Comparison of ENCODE assay signal across 15 cellular contexts in the genomic region with DNA sequence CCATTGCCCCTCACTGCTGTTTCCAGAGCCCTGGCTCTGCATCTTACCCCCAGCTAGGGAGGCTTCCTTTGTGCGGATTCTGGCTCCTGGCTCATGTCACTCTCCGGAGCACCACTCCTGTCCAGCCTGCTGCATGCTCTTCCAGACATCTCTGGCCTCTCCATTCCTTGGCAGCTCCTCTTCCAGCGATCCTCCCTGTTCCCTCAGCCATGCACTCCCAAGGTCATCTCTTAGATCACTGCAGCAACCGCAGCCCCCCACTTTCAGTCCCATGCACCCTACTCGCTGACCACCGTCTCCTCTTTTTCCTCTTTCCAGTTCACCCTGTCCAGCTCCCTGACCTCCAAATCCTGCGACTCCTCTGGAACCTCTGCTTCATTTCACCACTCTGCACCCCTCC. TPM values are rescaled to one million over a fixed set of nuclear protein-coding genes. Genes with fewer than 3 reads are reported as not detected.
A peak's percentile ranks its signal among the peaks of the same experiment; 100 is the strongest.
DNase-seq lines count a peak whose midpoint lies in the region; TF ChIP-seq lines count a peak whose summit lies in the region.
"Had no signal": no experiment of that assay in that cellular context is flagged by ENCODE, and none has a peak within 500 bp of the region (broad histone marks: within the 10 kb centered on the region; RNA-seq: fewer than 3 reads in every experiment).

No MANE protein-coding gene starts in this region.

- H3K4me1 Mint-ChIP-seq in brain (peaks cover 50% of the 10 kb centered on the region), endothelial cell (ENCODE audit: unreplicated experiment) (peaks cover 19% of the 10 kb centered on the region)

- no CpG with 5 or more reads among the region's 7 CpGs for WGBS in neuronal stem cell (ENCODE audit: extremely low coverage in 2 of 2, insufficient read length in 2 of 2, insufficient replicate concordance in 1 of 2), 2 donors

- peaks cover 0 to 16% (median 9%) of the 10 kb centered on the region in 3 experiments for H3K27me3 ChIP-seq in neuronal stem cell (ENCODE audit: control insufficient read depth in 3 of 3, insufficient read depth in 3 of 3, low read depth in 1 of 3, low read length in 3 of 3)

- H3K4me3 ChIP-seq in neuronal stem cell (ENCODE audit: low read length in 2 of 2) = no peak overlapping the region
- H3K4me3 ChIP-seq: A549 had no signal

- no peak overlapping the region for H2AFZ ChIP-seq in neuronal stem cell (ENCODE audit: low read length)

- H2BK15ac ChIP-seq in neuronal stem cell (ENCODE audit: low read length) = no peak overlapping the region

- no peak overlapping the region for H3K4me2 ChIP-seq in neuronal stem cell (ENCODE audit: insufficient read depth, low read length, poor library complexity, severe bottlenecking)
- H3K4me2 ChIP-seq: A549 had no signal

- H2BK120ac ChIP-seq in neuronal stem cell (ENCODE audit: low read depth, low read length) = no peak overlapping the region

- H2BK12ac ChIP-seq in neuronal stem cell (ENCODE audit: low read length) = no peak overlapping the region

- peaks cover 18 to 19% of the 10 kb centered on the region in 2 donors for H3K4me1 ChIP-seq in neuronal stem cell (ENCODE audit: control insufficient read depth in 2 of 2, insufficient read depth in 1 of 2, low read depth in 1 of 2, low read length in 2 of 2)

- H3K4me3 Mint-ChIP-seq in brain (peak overlapping the region in 1 of 5 experiments; percentile 39), endothelial cell (ENCODE audit: unreplicated experiment) (peak overlapping the region; percentile 37)
- H3K4me3 Mint-ChIP-seq: CD8-positive, alpha-beta T cell had no signal

- H3K9me3 Mint-ChIP-seq in brain (peaks cover 0 to 4% (median 0%) of the 10 kb centered on the region in 5 experiments), endothelial cell (ENCODE audit: unreplicated experiment) (no peaks in the 10 kb centered on the region)
- H3K9me3 Mint-ChIP-seq: CD8-positive, alpha-beta T cell had no signal

- H3K27ac ChIP-seq in neuronal stem cell (replicated peaks; ENCODE audit: low read length) = no peak overlapping the region
- H3K27ac ChIP-seq: A549 had no signal

- no peaks in the 10 kb centered on the region for H3K9me3 ChIP-seq in neuronal stem cell (replicated peaks in 1 of 2; ENCODE audit: control insufficient read depth in 2 of 2, insufficient read depth in 1 of 2, low read depth in 1 of 2, low read length in 2 of 2)
- H3K9me3 ChIP-seq: A549 had no signal

- no peak overlapping the region for H2AK5ac ChIP-seq in neuronal stem cell (ENCODE audit: low read depth, low read length)

- no peak overlapping the region for H3K4ac ChIP-seq in neuronal stem cell (ENCODE audit: low read length)

- peaks cover 1% of the 10 kb centered on the region for H3K79me1 ChIP-seq in neuronal stem cell (ENCODE audit: low read depth, low read length)

- H2BK5ac ChIP-seq in neuronal stem cell (ENCODE audit: low read length) = no peak overlapping the region

- H3K27me3 Mint-ChIP-seq in brain (no peaks in the 10 kb centered on the region), endothelial cell (ENCODE audit: unreplicated experiment) (peaks cover 36% of the 10 kb centered on the region)

- TF ChIP-seq CTCF in brain (conservative IDR thresholded peaks at IDR 0.05) (no peak), endothelial cell (IDR thresholded peaks at IDR 0.05; ENCODE audit: unreplicated experiment) (no peak)

- H3K36me3 ChIP-seq in neuronal stem cell (replicated peaks in 1 of 2; ENCODE audit: control insufficient read depth in 2 of 2, insufficient read depth in 2 of 2, low read length in 2 of 2) = no peaks in the 10 kb centered on the region

- H3K23ac ChIP-seq in neuronal stem cell (ENCODE audit: low read depth, low read length, poor library complexity) = peak overlapping the region; percentile 8

- no peak overlapping the region for H3K18ac ChIP-seq in neuronal stem cell (ENCODE audit: low read length)

- H3K27ac Mint-ChIP-seq in brain (peak overlapping the region in 4 of 5 experiments; percentile 68 to 99 (median 99)), endothelial cell (ENCODE audit: unreplicated experiment) (no peak overlapping the region)
- H3K27ac Mint-ChIP-seq: CD14-positive monocyte; CD8-positive, alpha-beta T cell had no signal

- H4K91ac ChIP-seq in neuronal stem cell (ENCODE audit: low read depth, low read length, poor library complexity) = no peak overlapping the region

- DNase-seq in endothelial cell (ENCODE audit: low spot score) = no peak
- no peak for DNase-seq in neuronal stem cell (ENCODE audit: low spot score)
- no peak for DNase-seq in NCI-H524 treated with DMSO at 0.1 percent for 48 hours (lab: John Stamatoyannopoulos, UW)
- no peak for DNase-seq in Ammon's horn (ENCODE audit: low spot score)
- DNase-seq in NCI-H1436 treated with DMSO at 0.1 percent for 48 hours (lab: John Stamatoyannopoulos, UW) = no peak
- DNase-seq: CD8-positive, alpha-beta T cell; COR-L47; DMS153; DND-41; GDM1 had no signal

- no peak overlapping the region for H3K9ac ChIP-seq in neuronal stem cell (ENCODE audit: low read depth, low read length, poor library complexity)

- no peak overlapping the region for H3K14ac ChIP-seq in neuronal stem cell (ENCODE audit: low read length)

- no peaks in the 10 kb centered on the region for H3K36me3 Mint-ChIP-seq in brain
- H3K36me3 Mint-ChIP-seq in endothelial cell (ENCODE audit: low read depth, unreplicated experiment) = peaks cover 10% of the 10 kb centered on the region

- no peak overlapping the region for H4K8ac ChIP-seq in neuronal stem cell (ENCODE audit: low read depth, low read length)

RNA-seq across cellular contexts. Expression of gene SMARCD3, which starts 6.9 kb away (rescaled TPM):
- 42.2 TPM for polyA plus RNA-seq in brain (ENCODE audit: insufficient read depth, low read depth, low replicate concordance)
- 5.4 TPM for total RNA-seq in endothelial cell (ENCODE audit: unreplicated experiment)
- 32.4 TPM for polyA plus RNA-seq in neuronal stem cell (2013, experiment 1 of 2)
- 33.6 TPM for polyA plus RNA-seq in neuronal stem cell (2013, experiment 2 of 2)

RNA-seq across cellular contexts. Expression of gene CHPF2, which starts 23.1 kb away (rescaled TPM):
- 15.7 TPM for polyA plus RNA-seq in brain (ENCODE audit: insufficient read depth, low read depth, low replicate concordance)
- 55.4 TPM for total RNA-seq in endothelial cell (ENCODE audit: unreplicated experiment)
- polyA plus RNA-seq in neuronal stem cell (2013, experiment 1 of 2) = 8.2 TPM
- 8.7 TPM for polyA plus RNA-seq in neuronal stem cell (2013, experiment 2 of 2)

RNA-seq across cellular contexts. Expression of gene ABCF2, which starts 28.4 kb away (rescaled TPM):
- 38.1 TPM for polyA plus RNA-seq in brain (ENCODE audit: insufficient read depth, low read depth, low replicate concordance)
- total RNA-seq in endothelial cell (ENCODE audit: unreplicated experiment) = 39.6 TPM
- polyA plus RNA-seq in neuronal stem cell (2013, experiment 1 of 2) = 19.4 TPM
- 19.4 TPM for polyA plus RNA-seq in neuronal stem cell (2013, experiment 2 of 2)

RNA-seq across cellular contexts. Expression of gene H2BK1, which starts 45.1 kb away (rescaled TPM):
- not detected for polyA plus RNA-seq in brain (ENCODE audit: insufficient read depth, low read depth, low replicate concordance)
- total RNA-seq in endothelial cell (ENCODE audit: unreplicated experiment) = not detected
- not detected for polyA plus RNA-seq in neuronal stem cell (2013, experiment 1 of 2)
- not detected for polyA plus RNA-seq in neuronal stem cell (2013, experiment 2 of 2)
- polyA plus RNA-seq: A549, AG04450, BJ, CD14-positive monocyte had no signal
